In the genomic region with DNA sequence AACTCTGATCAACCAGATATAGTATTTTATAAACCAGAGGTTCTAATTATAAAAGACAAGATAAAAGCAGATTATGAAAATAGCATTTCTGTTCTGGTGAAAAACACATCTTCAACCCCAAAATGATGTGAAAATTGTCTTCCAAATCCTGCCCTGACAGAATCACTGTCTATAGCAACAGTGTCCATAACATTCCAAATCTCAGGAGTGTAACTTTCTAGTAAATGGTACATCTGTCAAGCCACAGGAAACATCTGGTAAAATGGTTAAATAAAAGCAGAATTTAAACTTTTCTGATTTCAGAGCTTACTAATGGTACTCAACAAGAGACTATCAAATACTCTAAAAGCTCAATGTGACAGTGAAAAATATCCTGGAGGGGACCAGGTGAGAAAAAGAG, we compare ENCODE assay signal across 14 cellular contexts.
DNase-seq lines count a peak whose midpoint lies in the region; ATAC-seq, FAIRE-seq and TF ChIP-seq lines count a peak whose summit lies in the region.
"Had no signal": no experiment of that assay in that cellular context is flagged by ENCODE, and none has a peak within 500 bp of the region (broad histone marks: within the 10 kb centered on the region; RNA-seq: fewer than 3 reads in every experiment).

No MANE protein-coding gene starts in this region.

- intact Hi-C loops in gastrocnemius medialis (cut with DNase I; ENCODE audit: low total_unique reads) = no loop called here

- H3K4me1 ChIP-seq in adipocyte (ENCODE audit: control insufficient read depth, insufficient read depth, low read length) = peaks cover 64% of the 10 kb centered on the region
- H3K4me1 ChIP-seq in gastrocnemius medialis = peaks cover 62 to 70% of the 10 kb centered on the region in 2 donors

- H3K9me3 ChIP-seq in adipocyte (ENCODE audit: control insufficient read depth, low read length) (no peaks in the 10 kb centered on the region), gastrocnemius medialis (no peaks in the 10 kb centered on the region)

- FAIRE-seq in GM19239 (lab: Jason Lieb, UNC) = peak; percentile 40

- no peak for DNase-seq in GM19239 (ENCODE audit: insufficient read length, low spot score)
- DNase-seq in adipocyte (ENCODE audit: low read depth) = no peak
- peak; percentile 34 for DNase-seq in fibroblast of villous mesenchyme (ENCODE audit: low read depth)
- DNase-seq in gastrocnemius medialis = no peak
- no peak for DNase-seq in NCI-H2081 treated with DMSO at 0.1 percent for 48 hours (lab: John Stamatoyannopoulos, UW)
- no peak for DNase-seq in HuH-7.5 (ENCODE audit: low spot score)
- no peak for DNase-seq in GDM1 (lab: John Stamatoyannopoulos, UW)
- DNase-seq: activated CD4-positive, alpha-beta T cell treated with anti-CD3 and anti-CD28 coated beads, Interleukin-2, amount 10 ng/mL, durations not matched to agents 7 days and 5 days; activated naive CD8-positive, alpha-beta T cell treated with anti-CD3 and anti-CD28 coated beads, Interleukin-2, amount 10 ng/mL, durations not matched to agents 7 days and 5 days; CD4-positive, alpha-beta memory T cell; KG1; SHP77 treated with DMSO at 0.1 percent for 48 hours had no signal

- no peak for ATAC-seq in gastrocnemius medialis
- ATAC-seq in GM18873 (IDR thresholded peaks at IDR 0.05; ENCODE audit: low FRiP score, unreplicated experiment) = no peak

- H3K4me3 ChIP-seq in adipocyte (ENCODE audit: low read length) (no peak overlapping the region), fibroblast of villous mesenchyme (ENCODE audit: low read depth, low read length) (no peak overlapping the region), gastrocnemius medialis (peak overlapping the region in 1 of 4 donors; percentile 41)

- H3K9ac ChIP-seq in adipocyte (ENCODE audit: low read length) = peak overlapping the region; percentile 72

- peak overlapping the region; percentile 13 to 58 (median 42) for H3K27ac ChIP-seq in gastrocnemius medialis
- H3K27ac ChIP-seq: foreskin keratinocyte had no signal

- H3K36me3 ChIP-seq in adipocyte (ENCODE audit: control insufficient read depth, insufficient read depth, low read length, severe bottlenecking) = peaks cover 4% of the 10 kb centered on the region
- no peaks in the 10 kb centered on the region for H3K36me3 ChIP-seq in gastrocnemius medialis

- TF ChIP-seq POLR2A in gastrocnemius medialis (IDR thresholded peaks at IDR 0.05) = no peak

- H3K27me3 ChIP-seq in adipocyte (replicated peaks; ENCODE audit: control insufficient read depth, insufficient read depth, low read length) = no peaks in the 10 kb centered on the region
- H3K27me3 ChIP-seq in gastrocnemius medialis = no peaks in the 10 kb centered on the region
- H3K27me3 ChIP-seq: foreskin keratinocyte had no signal

- in situ Hi-C loops in gastrocnemius medialis (cut with MboI; ENCODE audit: low sequenced_read_pairs in 4 of 4) = no loop called here

- TF ChIP-seq CTCF in fibroblast of villous mesenchyme (IDR thresholded peaks at IDR 0.05; ENCODE audit: insufficient read depth, low read depth, low read length) (no peak), gastrocnemius medialis (IDR thresholded peaks at IDR 0.05 in 4 of 5, conservative IDR thresholded peaks at IDR 0.05 in 1 of 5) (no peak)
